In genomic region chr4:184476660-184477059, GRCh38 we compare ENCODE assay signal across 8 cellular contexts. TPM values are rescaled to one million over a fixed set of nuclear protein-coding genes. Genes with fewer than 3 reads are reported as not detected.
A peak's percentile ranks its signal among the peaks of the same experiment; 100 is the strongest.
DNase-seq lines count a peak whose midpoint lies in the region; ATAC-seq, FAIRE-seq and TF ChIP-seq lines count a peak whose summit lies in the region.

No MANE protein-coding gene starts in this region.

- peak overlapping the region; percentile 98 for H3K27ac Mint-ChIP-seq in dendritic cell treated with granulocyte-macrophage colony-stimulating factor and Interleukin-4, amounts not matched to agents 40 ng/mL and 50 ng/mL, for 4 days

- H3K36me3 ChIP-seq in DND-41 (ENCODE audit: insufficient read depth, low read length) (no peaks in the 10 kb centered on the region; the same call in 1 of the 2 replicates), gastrocnemius medialis (no peaks in the 10 kb centered on the region), kidney (ENCODE audit: control insufficient read depth in 1 of 2, insufficient read depth in 2 of 2, low read length in 2 of 2) (no peaks in the 10 kb centered on the region)

- in situ Hi-C loops in gastrocnemius medialis (cut with MboI; ENCODE audit: low sequenced_read_pairs in 4 of 4): loop anchor here in 1 of 4 donors (10.0 kb wide), 2 partner anchors 58 to 82 kb away; no protein-coding TSS in a partner anchor

- no peak for FAIRE-seq in kidney (lab: Jason Lieb, UNC)

- no peaks in the 10 kb centered on the region for H3K27me3 ChIP-seq in DND-41 (ENCODE audit: insufficient read depth, low read length, poor library complexity)
- no peaks in the 10 kb centered on the region for H3K27me3 ChIP-seq in gastrocnemius medialis

- H2AFZ ChIP-seq in DND-41 (ENCODE audit: low read depth, low read length): no peak overlapping the region

- H4K20me1 ChIP-seq in DND-41 (ENCODE audit: insufficient read depth, low read length): peaks cover 11% of the 10 kb centered on the region

- H3K79me2 ChIP-seq in DND-41 (ENCODE audit: insufficient read depth, low read length): peaks cover 40% of the 10 kb centered on the region

- no peak for ATAC-seq in DND-41 (ENCODE audit: insufficient read depth, low read depth)
- ATAC-seq in gastrocnemius medialis: no peak
- ATAC-seq in GM21390 (IDR thresholded peaks at IDR 0.05; ENCODE audit: unreplicated experiment): no peak

- H3K27ac ChIP-seq in DND-41 (ENCODE audit: low read length) (no peak overlapping the region), gastrocnemius medialis (peak overlapping the region; percentile 96 to 100 (median 98)), kidney (ENCODE audit: low read depth in 2 of 2, low read length in 2 of 2) (peak overlapping the region in 1 of 2 donors; percentile 23)

- H3K4me3 Mint-ChIP-seq in dendritic cell treated with granulocyte-macrophage colony-stimulating factor and Interleukin-4, amounts not matched to agents 40 ng/mL and 50 ng/mL, for 4 days: peak overlapping the region; percentile 96

- TF ChIP-seq CTCF in DND-41 (IDR thresholded peaks at IDR 0.05; ENCODE audit: borderline replicate concordance, extremely low read depth, low read length, poor library complexity, severe bottlenecking) (no peak), gastrocnemius medialis (IDR thresholded peaks at IDR 0.05 in 4 of 5, conservative IDR thresholded peaks at IDR 0.05 in 1 of 5) (no peak), kidney (IDR thresholded peaks at IDR 0.05; ENCODE audit: borderline replicate concordance, extremely low read depth, insufficient read depth) (no peak)

- TF ChIP-seq POLR2A in gastrocnemius medialis (IDR thresholded peaks at IDR 0.05): no peak

- H3K9me3 ChIP-seq in DND-41 (ENCODE audit: insufficient read depth, low read length, severe bottlenecking) (no peaks in the 10 kb centered on the region), gastrocnemius medialis (no peaks in the 10 kb centered on the region), kidney (ENCODE audit: control insufficient read depth in 1 of 2, low read length in 2 of 2) (no peaks in the 10 kb centered on the region)

- H3K4me3 ChIP-seq in DND-41 (ENCODE audit: low read depth in 1 of 2, low read length in 2 of 2): 0 out of 4 replicates have a peak overlapping the region, but pooled peaks of 1 of the 2 experiments have one; percentile 6
- peak overlapping the region in 1 of 4 donors; percentile 14 for H3K4me3 ChIP-seq in gastrocnemius medialis
- no peak overlapping the region for H3K4me3 ChIP-seq in kidney (ENCODE audit: low read length in 2 of 2)

- intact Hi-C loops in dendritic cell treated with granulocyte-macrophage colony-stimulating factor and Interleukin-4, amounts not matched to agents 40 ng/mL and 50 ng/mL, for 4 days (cut with micrococcal nuclease): loop anchor here (10.0 kb wide), 1 partner anchor 258 kb away; the partner anchor contains the start of gene CENPU
- intact Hi-C loops in gastrocnemius medialis (cut with DNase I; ENCODE audit: low total_unique reads) (loop anchor here (5.0 to 10.0 kb wide), 2 partner anchors 209 to 348 kb away; partner anchors contain the start of gene ACSL1), kidney (cut with DNase I) (no loop called here)

- H3K4me1 ChIP-seq in DND-41 (ENCODE audit: insufficient read depth, low read length): peaks cover 34% of the 10 kb centered on the region
- peaks cover 32 to 34% of the 10 kb centered on the region in 2 donors for H3K4me1 ChIP-seq in gastrocnemius medialis
- peaks cover 13 to 16% of the 10 kb centered on the region in 2 donors for H3K4me1 ChIP-seq in kidney (ENCODE audit: control insufficient read depth in 1 of 2, insufficient read depth in 1 of 2, low read depth in 1 of 2, low read length in 2 of 2)

- H3K9ac ChIP-seq in DND-41 (ENCODE audit: low read depth, low read length) (no peak overlapping the region), kidney (ENCODE audit: low read length in 2 of 2) (no peak overlapping the region)

- no peaks in the 10 kb centered on the region for H3K9me3 Mint-ChIP-seq in dendritic cell treated with granulocyte-macrophage colony-stimulating factor and Interleukin-4, amounts not matched to agents 40 ng/mL and 50 ng/mL, for 4 days

- H3K4me1 Mint-ChIP-seq in dendritic cell treated with granulocyte-macrophage colony-stimulating factor and Interleukin-4, amounts not matched to agents 40 ng/mL and 50 ng/mL, for 4 days (ENCODE audit: low read depth): peaks cover 62% of the 10 kb centered on the region

- no peaks in the 10 kb centered on the region for H3K27me3 Mint-ChIP-seq in dendritic cell treated with granulocyte-macrophage colony-stimulating factor and Interleukin-4, amounts not matched to agents 40 ng/mL and 50 ng/mL, for 4 days

- H3K4me2 ChIP-seq in DND-41 (ENCODE audit: insufficient read depth, low read length): peak overlapping the region; percentile 100

- peaks cover 35% of the 10 kb centered on the region for H3K36me3 Mint-ChIP-seq in dendritic cell treated with granulocyte-macrophage colony-stimulating factor and Interleukin-4, amounts not matched to agents 40 ng/mL and 50 ng/mL, for 4 days (ENCODE audit: low read depth)

- DNase-seq in DND-41: peak; percentile 16
- peak; percentile 52 for DNase-seq in activated CD4-positive, alpha-beta T cell treated with anti-CD3 and anti-CD28 coated beads for 48 hours
- no peak for DNase-seq in gastrocnemius medialis
- DNase-seq in kidney: no peak
- DNase-seq in DMS114 treated with DMSO at 0.1 percent for 48 hours (lab: John Stamatoyannopoulos, UW; ENCODE audit: unreplicated experiment): no peak
- DNase-seq in HUDEP-2 (lab: John Stamatoyannopoulos, UW; ENCODE audit: unreplicated experiment in 76 of 76): no peak

RNA-seq across cellular contexts. Expression of gene IRF2, which starts 2.3 kb away (rescaled TPM):
- total RNA-seq in gastrocnemius medialis (10 to 100 TPM; 20.9 to 37.1 (median 32.8) TPM), kidney (42.8 TPM)
- 16.8 TPM for polyA plus RNA-seq in kidney (ENCODE audit: insufficient read depth, low read depth, low replicate concordance)

Comparison
In these comparisons a context has a peak if more than half of its experiments do, and no peak if none do; other contexts are left out.
1. DNase-seq: peak in DND-41 (single experiment) and activated CD4-positive, alpha-beta T cell treated with anti-CD3 and anti-CD28 coated beads for 48 hours (single experiment); none in gastrocnemius medialis (0 of 2), kidney (single experiment), DMS114 treated with DMSO at 0.1 percent for 48 hours (single experiment) and HUDEP-2 (0 of 76).